In the genomic region with DNA sequence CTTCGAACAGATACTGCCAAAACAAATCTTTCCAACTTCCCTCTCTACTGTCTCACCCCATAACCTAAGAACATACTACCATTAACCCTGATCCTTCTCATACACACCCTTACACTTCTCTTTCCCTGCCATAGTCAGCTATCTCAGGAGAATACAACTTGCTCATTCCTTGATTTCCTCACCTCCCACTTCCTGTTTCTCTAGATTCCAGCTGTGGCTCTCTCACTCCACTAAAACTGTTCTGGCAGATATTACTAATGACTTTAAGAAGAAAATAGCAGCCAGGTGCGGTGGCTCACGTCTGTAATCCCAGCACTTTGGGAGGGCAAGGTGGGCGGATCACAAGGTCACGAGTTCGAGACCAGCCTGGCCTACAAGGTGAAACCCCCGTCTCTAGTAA, we compare ENCODE assay signal across 20 cellular contexts.
"Had no signal": no experiment of that assay in that cellular context is flagged by ENCODE, and none has a peak within 500 bp of the region (broad histone marks: within the 10 kb centered on the region; RNA-seq: fewer than 3 reads in every experiment).

No MANE protein-coding gene starts in this region.

- H3K27ac ChIP-seq: coronary artery, ovary, psoas muscle, stomach, testis, upper lobe of left lung had no signal

- ATAC-seq: left lobe of liver, natural killer cell, psoas muscle, right cardiac atrium, T-cell had no signal

- H3K27ac Mint-ChIP-seq: activated naive CD8-positive, alpha-beta T cell treated with anti-CD3 and anti-CD28 coated beads for 36 hours; activated T-helper 1 cell treated with anti-CD3 and anti-CD28 coated beads, Interleukin-12 subunit alpha, Interleukin-12 subunit beta, Interleukin-2, Interleukin-4 antibody, amounts not matched to agents 30 ng/mL and 10 ng/mL and 1 ng/mL, durations not matched to agents 14 hours and 24 hours and 36 hours; brain; natural killer cell; T-cell had no signal

- H3K4me3 ChIP-seq: coronary artery, lung, ovary, psoas muscle, stomach, testis, upper lobe of left lung had no signal

- H3K27me3 Mint-ChIP-seq: activated naive CD8-positive, alpha-beta T cell treated with anti-CD3 and anti-CD28 coated beads for 36 hours; T-cell had no signal

- FAIRE-seq: keratinocyte had no signal

- DNase-seq: activated CD4-positive, alpha-beta T cell treated with anti-CD3 and anti-CD28 coated beads, Interleukin-2, amount 50 U/mL, for 4 hours; activated CD4-positive, CD25-positive, alpha-beta regulatory T cell treated with anti-CD3 and anti-CD28 coated beads, Interleukin-2, amount 50 U/mL, for 72 hours; activated naive CD4-positive, alpha-beta T cell; activated naive CD8-positive, alpha-beta T cell treated with anti-CD3 and anti-CD28 coated beads for 36 hours; foreskin melanocyte; natural killer cell; ovary; psoas muscle; right cardiac atrium; SK-N-SH; stomach; T-cell; testis; upper lobe of left lung had no signal

- H3K9ac ChIP-seq: SK-N-SH had no signal

- H3K36me3 ChIP-seq: ovary had no signal

- H3K4me3 Mint-ChIP-seq: activated naive CD8-positive, alpha-beta T cell treated with anti-CD3 and anti-CD28 coated beads for 36 hours; activated T-helper 1 cell treated with anti-CD3 and anti-CD28 coated beads, Interleukin-12 subunit alpha, Interleukin-12 subunit beta, Interleukin-2, Interleukin-4 antibody, amounts not matched to agents 30 ng/mL and 10 ng/mL and 1 ng/mL, durations not matched to agents 14 hours and 24 hours and 36 hours; brain; natural killer cell; T-cell had no signal

- H3K9me3 ChIP-seq: ovary, psoas muscle, SK-N-SH, stomach, testis, upper lobe of left lung had no signal
